Comparison of ENCODE assay signal across 8 cellular contexts in genomic region chr19:38316477-38317067, GRCh38. TPM values are rescaled to one million over a fixed set of nuclear protein-coding genes. Genes with fewer than 3 reads are reported as not detected.
DNase-seq lines count a peak whose midpoint lies in the region; ATAC-seq and TF ChIP-seq lines count a peak whose summit lies in the region.

No MANE protein-coding gene starts in this region.

- intact Hi-C loops in adrenal gland (cut with DNase I) = no loop called here
- intact Hi-C loops in lower lobe of right lung (cut with DNase I) = no loop called here
- intact Hi-C loops in uterus (cut with DNase I; ENCODE audit: low total_unique reads) = no loop called here

- H3K9me3 ChIP-seq in adrenal gland (replicated peaks in 1 of 3) (no peaks in the 10 kb centered on the region), lower lobe of right lung (no peaks in the 10 kb centered on the region), uterus (no peaks in the 10 kb centered on the region)

- DNase-seq in BJ (ENCODE audit: low read depth) (no peak), adrenal gland (no peak), lower lobe of right lung (no peak), uterus (no peak), NCI-H446 (lab: John Stamatoyannopoulos, UW) (no peak), NCI-H2081 (lab: John Stamatoyannopoulos, UW) (no peak)

- H3K4me3 ChIP-seq in BJ (ENCODE audit: low read depth, low read length) (peak overlapping the region; percentile 35), adrenal gland (peak overlapping the region in 1 of 4 donors; percentile 60), lower lobe of right lung (peak overlapping the region; percentile 76), uterus (peak overlapping the region; percentile 66)

- H3K4me1 ChIP-seq in adrenal gland (replicated peaks in 1 of 2) = peaks cover 28 to 32% of the 10 kb centered on the region in 2 donors
- H3K4me1 ChIP-seq in lower lobe of right lung = peaks cover 50% of the 10 kb centered on the region
- H3K4me1 ChIP-seq in uterus = peaks cover 0 to 10% of the 10 kb centered on the region in 2 donors

- CTCF ChIA-PET in BJ (lab: Yijun Ruan, JAX) = no interaction called here

- peak overlapping the region in 4 of 5 donors; percentile 11 to 88 (median 76) for H3K27ac ChIP-seq in adrenal gland
- H3K27ac ChIP-seq in lower lobe of right lung = peak overlapping the region; percentile 85
- peak overlapping the region; percentile 80 to 87 for H3K27ac ChIP-seq in uterus

- TF ChIP-seq POLR2A in adrenal gland (IDR thresholded peaks at IDR 0.05) (no peak), uterus (IDR thresholded peaks at IDR 0.05) (no peak)

- 31 to 36% (median 33%) methylated on average over 8 of the region's 8 CpGs for WGBS in adrenal gland, 4 donors

- POLR2A ChIA-PET in BJ (lab: Charles Lee) = interaction anchor here (0.6 kb wide), 1 partner anchor 97 kb away, joined by 8 read pairs; no protein-coding TSS in a partner anchor

- TF ChIP-seq CTCF in BJ (IDR thresholded peaks at IDR 0.05; ENCODE audit: insufficient read depth, low read depth, low read length) (no peak), adrenal gland (IDR thresholded peaks at IDR 0.05) (no peak), lower lobe of right lung (IDR thresholded peaks at IDR 0.05) (no peak), uterus (IDR thresholded peaks at IDR 0.05) (no peak)

- H3K27me3 ChIP-seq in BJ (ENCODE audit: control insufficient read depth, insufficient read depth, low read length) (no peaks in the 10 kb centered on the region), adrenal gland (no peaks in the 10 kb centered on the region), lower lobe of right lung (ENCODE audit: low read depth) (no peaks in the 10 kb centered on the region), uterus (peaks cover 0 to 3% of the 10 kb centered on the region in 2 donors)

- ATAC-seq in HG02623 (IDR thresholded peaks at IDR 0.05; ENCODE audit: unreplicated experiment) = peak; percentile 1
- peak in 1 of 2 donors; percentile 5 for ATAC-seq in lower lobe of right lung
- ATAC-seq in HG02970 (IDR thresholded peaks at IDR 0.05; ENCODE audit: low FRiP score, unreplicated experiment) = no peak

- H3K36me3 ChIP-seq in BJ (ENCODE audit: control insufficient read depth, insufficient read depth, low read length) (no peaks in the 10 kb centered on the region), adrenal gland (replicated peaks in 1 of 2) (no peaks in the 10 kb centered on the region), lower lobe of right lung (no peaks in the 10 kb centered on the region), uterus (no peaks in the 10 kb centered on the region)

RNA-seq across cellular contexts. Expression of gene YIF1B, which starts 0.8 kb away (rescaled TPM):
- 126 and 211 TPM in 2 replicates for polyA plus RNA-seq in BJ (2011; rRNA removed)
- polyA minus RNA-seq in BJ (2011; rRNA and poly(A)+ RNA removed) = 64.5 and 115 TPM in 2 replicates
- total RNA-seq in adrenal gland = 10 to 100 TPM; 31.0 to 57.0 (median 37.7) TPM
- 10 to 100 TPM; 23.5 to 53.0 (median 42.1) TPM for polyA plus RNA-seq in adrenal gland
- total RNA-seq in lower lobe of right lung = 38.9 TPM
- 10 to 100 TPM in 3 of 4 donors, 1 to 10 TPM in 1; 6.4 to 31.7 (median 21.5) TPM for total RNA-seq in uterus

RNA-seq across cellular contexts. Expression of gene KCNK6, which starts 3.1 kb away (rescaled TPM):
- polyA plus RNA-seq in BJ (2011; rRNA removed) = 15.6 and 16.5 TPM in 2 replicates
- 6.2 and 8.6 TPM in 2 replicates for polyA minus RNA-seq in BJ (2011; rRNA and poly(A)+ RNA removed)
- 1 to 10 TPM; 2.6 to 5.4 (median 4.3) TPM for total RNA-seq in adrenal gland
- 1 to 10 TPM; 2.2 to 6.0 (median 2.7) TPM for polyA plus RNA-seq in adrenal gland
- 11.5 TPM for total RNA-seq in lower lobe of right lung
- 10 to 100 TPM in 1 of 4 donors, 1 to 10 TPM in 2, under 1 TPM in 1; 0.59 to 60.6 (median 4.3) TPM for total RNA-seq in uterus

RNA-seq across cellular contexts. Expression of gene C19orf33, which starts 12.5 kb away (rescaled TPM):
- polyA plus RNA-seq in BJ (2011; rRNA removed) = 0.28 and 0.88 TPM in 2 replicates
- not detected in 2 replicates for polyA minus RNA-seq in BJ (2011; rRNA and poly(A)+ RNA removed)
- total RNA-seq in adrenal gland = 1 to 10 TPM in 5 of 8 donors, under 1 TPM in 1, not detected in 2; 0.88 to 7.6 (median 3.1) TPM
- 10 to 100 TPM in 2 of 3 donors, not detected in 1; 33.7 to 46.2 TPM for polyA plus RNA-seq in adrenal gland
- 35.6 TPM for total RNA-seq in lower lobe of right lung
- 10 to 100 TPM in 1 of 4 donors, 1 to 10 TPM in 2, not detected in 1; 2.9 to 15.3 (median 4.1) TPM for total RNA-seq in uterus

RNA-seq across cellular contexts. Expression of gene CATSPERG, which starts 19.1 kb away (rescaled TPM):
- polyA plus RNA-seq in BJ (2011; rRNA removed) (0.22 and 0.26 TPM in 2 replicates), adrenal gland (1 to 10 TPM; 1.5 to 3.7 (median 2.1) TPM)
- 0.38 and 1.9 TPM in 2 replicates for polyA minus RNA-seq in BJ (2011; rRNA and poly(A)+ RNA removed)
- total RNA-seq in adrenal gland (1 to 10 TPM in 7 of 8 donors, under 1 TPM in 1; 0.30 to 8.8 (median 3.2) TPM), lower lobe of right lung (10.9 TPM), uterus (10 to 100 TPM in 3 of 4 donors, not detected in 1; 10.6 to 95.3 (median 19.3) TPM)

RNA-seq across cellular contexts. Expression of gene SPINT2, which starts 52.2 kb away (rescaled TPM):
- polyA plus RNA-seq in BJ (2011; rRNA removed) (33.2 and 45.5 TPM in 2 replicates), adrenal gland (10 to 100 TPM; 33.4 to 44.0 (median 33.8) TPM)
- 5.2 and 13.1 TPM in 2 replicates for polyA minus RNA-seq in BJ (2011; rRNA and poly(A)+ RNA removed)
- total RNA-seq in adrenal gland (100 to 1,000 TPM in 1 of 8 donors, 10 to 100 TPM in 7; 38.1 to 233 (median 76.0) TPM), lower lobe of right lung (202 TPM), uterus (10 to 100 TPM; 11.8 to 72.8 (median 29.4) TPM)
